ENCODE assay signal across 14 cellular contexts in the genomic region with DNA sequence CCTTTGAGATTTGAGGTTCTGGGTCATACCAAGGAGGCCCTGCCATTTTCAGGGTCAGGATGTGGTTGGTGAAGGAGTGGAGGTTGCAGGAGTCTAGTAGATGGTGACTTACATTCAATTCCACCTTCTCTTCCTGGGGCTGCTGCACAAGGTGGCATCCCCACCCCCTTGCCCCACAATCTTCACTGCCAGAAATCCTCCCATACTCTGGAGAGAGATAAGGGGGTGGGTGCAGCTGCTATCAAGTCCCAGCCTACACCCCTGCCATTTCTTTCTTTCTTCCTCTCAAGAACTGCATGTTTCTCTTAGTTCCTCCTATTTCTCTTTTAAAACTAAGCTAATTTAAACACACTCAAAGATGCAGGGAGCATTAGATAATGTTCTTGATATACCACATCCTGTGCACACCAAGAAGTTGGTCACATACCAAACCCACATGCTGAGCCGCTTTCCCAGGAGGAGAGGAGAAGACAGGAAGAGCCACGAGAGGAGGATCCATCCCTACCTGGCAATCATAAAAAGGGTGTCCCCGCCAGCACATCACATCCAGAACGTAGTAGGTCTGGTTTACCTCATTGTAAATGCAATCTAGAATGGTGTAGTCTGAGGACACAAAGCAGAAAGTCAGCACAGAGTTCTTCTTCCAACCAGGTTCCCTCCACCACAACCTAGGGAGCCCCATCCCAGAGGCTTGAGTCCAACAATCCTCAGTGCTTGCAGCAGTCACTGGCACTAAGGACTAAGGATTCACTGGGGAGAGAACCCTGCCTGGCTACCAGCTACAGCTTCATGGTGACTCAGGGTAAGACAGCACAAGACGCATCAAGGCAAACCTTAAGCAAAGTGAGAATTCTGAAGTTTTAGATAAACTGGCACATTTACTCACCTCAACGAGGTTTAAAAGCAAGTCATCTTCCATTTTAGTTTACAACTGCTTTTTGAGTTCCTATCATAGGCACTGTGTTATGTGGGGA. TPM values are rescaled to one million over a fixed set of nuclear protein-coding genes. Genes with fewer than 3 reads are reported as not detected.
DNase-seq lines count a peak whose midpoint lies in the region; ATAC-seq, FAIRE-seq and TF ChIP-seq lines count a peak whose summit lies in the region.
"Had no signal": no experiment of that assay in that cellular context is flagged by ENCODE, and none has a peak within 500 bp of the region (broad histone marks: within the 10 kb centered on the region; RNA-seq: fewer than 3 reads in every experiment).

No MANE protein-coding gene starts in this region.

- H4K20me1 ChIP-seq in astrocyte (ENCODE audit: insufficient read depth, low read length) = no peaks in the 10 kb centered on the region

- H3K9me3 ChIP-seq in Peyer's patch (no peaks in the 10 kb centered on the region), astrocyte (ENCODE audit: insufficient read depth, low read depth, low read length) (no peaks in the 10 kb centered on the region)

- no peaks in the 10 kb centered on the region for H3K27me3 ChIP-seq in Peyer's patch
- H3K27me3 ChIP-seq in astrocyte (ENCODE audit: insufficient read depth, low read length) = no peaks in the 10 kb centered on the region

- H3K27me3 Mint-ChIP-seq in astrocyte (ENCODE audit: low read depth, unreplicated experiment) = no peaks in the 10 kb centered on the region

- no peak for TF ChIP-seq POLR2A in Peyer's patch (IDR thresholded peaks at IDR 0.05)

- TF ChIP-seq CTCF in Peyer's patch (IDR thresholded peaks at IDR 0.05) = no peak
- no peak for TF ChIP-seq CTCF in astrocyte (IDR thresholded peaks at IDR 0.05; ENCODE audit: insufficient read depth, low read depth, low read length)

- peaks cover 15% of the 10 kb centered on the region for H3K4me1 Mint-ChIP-seq in astrocyte (ENCODE audit: low read depth, unreplicated experiment)

- no peak overlapping the region for H2AFZ ChIP-seq in astrocyte (ENCODE audit: low read depth, low read length)

- DNase-seq in GDM1 (lab: John Stamatoyannopoulos, UW) (peak; percentile 25), Peyer's patch (peak in 2 of 3 donors; percentile 41 to 67), astrocyte (ENCODE audit: low read depth) (peak; percentile 65), putamen (ENCODE audit: low spot score) (peak; percentile 60), RPMI8226 (no peak), cerebellum (ENCODE audit: low spot score) (no peak)
- DNase-seq: activated CD4-positive, alpha-beta T cell treated with anti-CD3 and anti-CD28 coated beads for 4 hours; DMS79; left cardiac atrium; nucleus accumbens; Right ventricle myocardium superior; stimulated activated CD4-positive, alpha-beta T cell treated with anti-CD3 and anti-CD28 coated beads, Interleukin-2, amount 100 ng/mL, for 48 hours had no signal

- peak overlapping the region; percentile 33 for H3K4me2 ChIP-seq in astrocyte (ENCODE audit: low read length)

- H3K27ac Mint-ChIP-seq in astrocyte (ENCODE audit: unreplicated experiment) = peak overlapping the region; percentile 62

- no peaks in the 10 kb centered on the region for H3K9me3 Mint-ChIP-seq in astrocyte (ENCODE audit: unreplicated experiment)

- H3K79me2 ChIP-seq in astrocyte (ENCODE audit: insufficient read depth, low read length) = no peaks in the 10 kb centered on the region

- no peak overlapping the region for H3K9ac ChIP-seq in astrocyte (ENCODE audit: low read length)

- no peak overlapping the region for H3K4me3 Mint-ChIP-seq in astrocyte (ENCODE audit: unreplicated experiment)

- H3K27ac ChIP-seq in Peyer's patch (peak overlapping the region in 3 of 4 donors; percentile 14 to 43 (median 42)), astrocyte (ENCODE audit: low read depth, low read length) (peak overlapping the region; percentile 12)

- peaks cover 24% of the 10 kb centered on the region for H3K36me3 Mint-ChIP-seq in astrocyte (ENCODE audit: low read depth, unreplicated experiment)

- no peak for FAIRE-seq in astrocyte (lab: Jason Lieb, UNC)
- FAIRE-seq: bronchial epithelial cell had no signal

- H3K4me3 ChIP-seq in Peyer's patch (no peak overlapping the region), astrocyte (ENCODE audit: insufficient read depth, low read depth, low read length) (no peak overlapping the region)

- H3K36me3 ChIP-seq in Peyer's patch (peaks cover 0 to 71% (median 0%) of the 10 kb centered on the region in 3 donors), astrocyte (ENCODE audit: insufficient read depth, low read length) (peaks cover 15% of the 10 kb centered on the region)

- ATAC-seq in HG03432 (IDR thresholded peaks at IDR 0.05; ENCODE audit: unreplicated experiment) = no peak
- ATAC-seq: left cardiac atrium had no signal

- H3K4me1 ChIP-seq in Peyer's patch (peaks cover 0 to 4% (median 2%) of the 10 kb centered on the region in 4 donors), astrocyte (ENCODE audit: insufficient read depth, low read length) (peaks cover 12% of the 10 kb centered on the region)

RNA-seq across cellular contexts. Expression of gene SNUPN, which starts 18.5 kb away (rescaled TPM):
- total RNA-seq in Peyer's patch (10 to 100 TPM; 11.5 to 32.2 (median 17.4) TPM), astrocyte (15.9 and 17.0 TPM in 2 replicates), cerebellum (16.5 TPM)

RNA-seq across cellular contexts. Expression of gene PTPN9, which starts 27.9 kb away (rescaled TPM):
- total RNA-seq in Peyer's patch (10 to 100 TPM; 17.3 to 33.0 (median 28.5) TPM), astrocyte (34.7 and 37.5 TPM in 2 replicates), cerebellum (25.5 TPM)

RNA-seq across cellular contexts. Expression of gene IMP3, which starts 33.0 kb away (rescaled TPM):
- total RNA-seq in Peyer's patch (100 to 1,000 TPM in 3 of 4 donors, 10 to 100 TPM in 1; 96.8 to 133 (median 124) TPM), astrocyte (43.9 and 48.4 TPM in 2 replicates), cerebellum (26.3 TPM)

RNA-seq across cellular contexts. Expression of gene SNX33, which starts 40.7 kb away (rescaled TPM):
- total RNA-seq in Peyer's patch (10 to 100 TPM; 35.5 to 53.7 (median 49.5) TPM), astrocyte (22.3 and 25.6 TPM in 2 replicates), cerebellum (4.3 TPM)

Comparison
In these comparisons a context has a peak if more than half of its experiments do, and no peak if none do; other contexts are left out.
1. DNase-seq: peak in GDM1 (single experiment), Peyer's patch (2 of 3), astrocyte (single experiment) and putamen (single experiment); none in RPMI8226 (single experiment) and cerebellum (single experiment).